Comparison of ENCODE assay signal across 20 cellular contexts in the genomic region with DNA sequence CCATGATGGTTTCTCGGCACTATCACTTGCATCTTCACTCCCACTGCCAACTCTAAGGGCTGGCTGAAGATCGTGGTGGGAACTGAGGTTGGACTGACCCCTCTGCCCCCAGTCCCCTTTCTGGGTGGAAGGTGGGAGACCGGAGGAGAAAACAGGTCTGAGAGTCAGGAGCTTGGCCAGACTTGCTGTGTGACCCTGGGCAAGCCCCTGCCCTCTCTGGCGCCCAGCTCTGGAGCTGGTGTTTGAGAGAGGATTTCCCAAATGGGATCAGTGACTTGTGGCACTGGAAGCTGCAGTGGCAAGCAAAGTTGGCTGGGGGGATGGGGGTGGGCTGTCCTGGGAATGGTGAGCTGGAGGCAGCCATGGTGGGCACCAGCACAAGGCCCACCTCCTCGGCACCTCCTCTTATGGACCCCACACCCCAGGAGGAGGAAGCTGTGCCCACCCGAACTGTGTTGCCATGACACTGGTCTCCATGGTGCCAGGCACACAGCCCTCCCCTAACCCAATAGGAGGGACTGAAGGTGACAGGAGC. TPM values are rescaled to one million over a fixed set of nuclear protein-coding genes. Genes with fewer than 3 reads are reported as not detected.
DNase-seq lines count a peak whose midpoint lies in the region; ATAC-seq, FAIRE-seq and TF ChIP-seq lines count a peak whose summit lies in the region.
"Had no signal": no experiment of that assay in that cellular context is flagged by ENCODE, and none has a peak within 500 bp of the region (broad histone marks: within the 10 kb centered on the region; RNA-seq: fewer than 3 reads in every experiment).

No MANE protein-coding gene starts in this region.

- ATAC-seq in natural killer cell = no peak
- no peak for ATAC-seq in natural killer cell treated with Interleukin-12 subunit alpha and Interleukin-12 subunit beta and Interleukin-15 and Interleukin-18, amount 100 ng/mL, for 72 hours
- ATAC-seq in K562 = no peak
- no peak for ATAC-seq in memory B cell (ENCODE audit: low read depth)
- ATAC-seq: A549, PC-3 had no signal

- no peaks in the 10 kb centered on the region for H3K9me3 ChIP-seq in K562 (replicated peaks; ENCODE audit: control insufficient read depth, insufficient read depth, low read depth, low read length)
- H3K9me3 ChIP-seq: A549; BLaER1 treated with 17β-estradiol and CSF1 and Interleukin-3, amounts not matched to agents 10 nM and 100 nM had no signal

- no peak overlapping the region for H2AFZ ChIP-seq in K562 (ENCODE audit: low read depth, low read length)

- no peak overlapping the region for H3K27ac ChIP-seq in K562 (ENCODE audit: extremely low read depth, low read depth, low read length)
- H3K27ac ChIP-seq in temporal lobe (ENCODE audit: low read depth, low read length) = peak overlapping the region; percentile 67
- H3K27ac ChIP-seq: A549; BLaER1 treated with 17β-estradiol and CSF1 and Interleukin-3, amounts not matched to agents 10 nM and 100 nM had no signal

- H3K36me3 ChIP-seq in K562 (ENCODE audit: control insufficient read depth, insufficient read depth, low read length) = peaks cover 24% of the 10 kb centered on the region; the same call in 2 of the 3 replicates

- in situ Hi-C loops in K562 (cut with MboI) = loop anchor here (5.0 kb wide), 1 partner anchor 93 kb away; no protein-coding TSS in a partner anchor

- peaks cover 43% of the 10 kb centered on the region for H4K20me1 ChIP-seq in K562 (replicated peaks; ENCODE audit: control insufficient read depth, insufficient read depth, low read length)

- no peaks in the 10 kb centered on the region for H3K36me3 Mint-ChIP-seq in natural killer cell
- H3K36me3 Mint-ChIP-seq in natural killer cell treated with Interleukin-12 subunit alpha and Interleukin-12 subunit beta and Interleukin-15 and Interleukin-18, amount 100 ng/mL, for 72 hours = no peaks in the 10 kb centered on the region
- H3K36me3 Mint-ChIP-seq in memory B cell = no peaks in the 10 kb centered on the region

- WGBS in K562 (ENCODE audit: insufficient coverage, low coverage, missing lambda C conversion rate) = 4% methylated on average over 6 of the region's 6 CpGs

- intact Hi-C loops in natural killer cell (cut with micrococcal nuclease) (loop anchor here (5.0 kb wide), 1 partner anchor 497 kb away; no protein-coding TSS in a partner anchor), K562 (cut with micrococcal nuclease) (loop anchor here (5.0 kb wide), 1 partner anchor 208 kb away; no protein-coding TSS in a partner anchor)

- no peak overlapping the region for H3K9ac ChIP-seq in K562 (ENCODE audit: insufficient read depth in 1 of 2, low read depth in 2 of 2, low read length in 2 of 2)
- H3K9ac ChIP-seq: BLaER1 treated with 17β-estradiol and CSF1 and Interleukin-3, amounts not matched to agents 10 nM and 100 nM had no signal

- H3K9me1 ChIP-seq in K562 (ENCODE audit: control insufficient read depth, insufficient read depth, low read length) = peaks cover 5% of the 10 kb centered on the region

- H3K27ac Mint-ChIP-seq in natural killer cell (peak overlapping the region; percentile 69 to 78), memory B cell (peak overlapping the region; percentile 14)
- H3K27ac Mint-ChIP-seq in natural killer cell treated with Interleukin-12 subunit alpha and Interleukin-12 subunit beta and Interleukin-15 and Interleukin-18, amount 100 ng/mL, for 72 hours = no peak overlapping the region

- H3K9me3 Mint-ChIP-seq in natural killer cell (no peaks in the 10 kb centered on the region), memory B cell (no peaks in the 10 kb centered on the region)
- no peaks in the 10 kb centered on the region for H3K9me3 Mint-ChIP-seq in natural killer cell treated with Interleukin-12 subunit alpha and Interleukin-12 subunit beta and Interleukin-15 and Interleukin-18, amount 100 ng/mL, for 72 hours
- H3K9me3 Mint-ChIP-seq: CD8-positive, alpha-beta memory T cell; H9 had no signal

- H3K4me1 ChIP-seq in K562 (replicated peaks in 1 of 2; ENCODE audit: control insufficient read depth in 2 of 2, insufficient read depth in 2 of 2, low read length in 2 of 2) = peaks cover 3 to 33% of the 10 kb centered on the region in 2 experiments; a peak in 4 of 5 replicates

- no peak for DNase-seq in natural killer cell
- DNase-seq in natural killer cell treated with Interleukin-12 subunit alpha and Interleukin-12 subunit beta and Interleukin-15 and Interleukin-18, amount 100 ng/mL, for 72 hours (ENCODE audit: low spot score) = no peak
- DNase-seq in K562 (ENCODE audit: extremely low read depth in 1 of 4, low spot score in 3 of 4) = no peak
- no peak for DNase-seq in memory B cell (ENCODE audit: low spot score in 2 of 2)
- no peak for DNase-seq in COLO668 (lab: John Stamatoyannopoulos, UW; ENCODE audit: unreplicated experiment)
- no peak for DNase-seq in activated T-cell treated with anti-CD3 and anti-CD28 coated beads for 4 hours
- DNase-seq in SW 1271 (lab: John Stamatoyannopoulos, UW) = no peak
- DNase-seq: CD8-positive, alpha-beta memory T cell; H9; NCI-H1048; NCI-H1436; NCI-H1930; NCI-H345; NCI-H524 treated with DMSO at 0.1 percent for 48 hours; PC-3; RPMI8226; SHP77 treated with DMSO at 0.1 percent for 48 hours had no signal

- H3K4me3 Mint-ChIP-seq in natural killer cell (no peak overlapping the region), memory B cell (no peak overlapping the region)
- no peak overlapping the region for H3K4me3 Mint-ChIP-seq in natural killer cell treated with Interleukin-12 subunit alpha and Interleukin-12 subunit beta and Interleukin-15 and Interleukin-18, amount 100 ng/mL, for 72 hours
- H3K4me3 Mint-ChIP-seq: CD8-positive, alpha-beta memory T cell; H9 had no signal

- TF ChIP-seq POLR2A in K562 (conservative IDR thresholded peaks at IDR 0.05) = no peak; the same call in 1 of the 2 replicates

- POLR2A ChIA-PET in K562 (lab: Yijun Ruan, JAX) = interaction anchor here (0.6 to 1.4 kb wide), 4 partner anchors 9 to 396 kb away, joined by 3 to 7 read pairs (median 4); no protein-coding TSS in a partner anchor

- no peak overlapping the region for H3K4me2 ChIP-seq in K562 (ENCODE audit: insufficient read depth, low read length)
- H3K4me2 ChIP-seq: A549; BLaER1 treated with 17β-estradiol and CSF1 and Interleukin-3, amounts not matched to agents 10 nM and 100 nM had no signal

- TF ChIP-seq EP300 in K562 (IDR thresholded peaks at IDR 0.05; ENCODE audit: low read length) = no peak

- no peaks in the 10 kb centered on the region for H3K79me2 ChIP-seq in K562 (ENCODE audit: control insufficient read depth, insufficient read depth, low read length)

- peaks cover 7 to 39% of the 10 kb centered on the region in 2 experiments; a peak in 4 of 5 replicates for H3K27me3 ChIP-seq in K562 (ENCODE audit: control insufficient read depth in 2 of 2, insufficient read depth in 2 of 2, low read length in 2 of 2)

- CTCF ChIA-PET in K562 (lab: Yijun Ruan, JAX; ENCODE audit: low intra/inter-chr PET ratio) = no interaction called here

- no peak for TF ChIP-seq CTCF in natural killer cell (IDR thresholded peaks at IDR 0.05)
- no peak for TF ChIP-seq CTCF in K562 (IDR thresholded peaks at IDR 0.05 in 2 of 3, conservative IDR thresholded peaks at IDR 0.05 in 1 of 3; ENCODE audit: insufficient read depth in 2 of 3, low read depth in 1 of 3, low read length in 3 of 3)

- no peak overlapping the region for H3K4me3 ChIP-seq in K562
- H3K4me3 ChIP-seq: A549; BLaER1 treated with 17β-estradiol and CSF1 and Interleukin-3, amounts not matched to agents 10 nM and 100 nM had no signal

- no TSS peak for BruUV-seq in K562 (replicated peaks; lab: Mats Ljungman, UMichigan)

- TF ChIP-seq RAD21 in K562 (CRISPR knock-in tag; conservative IDR thresholded peaks at IDR 0.05 in 1 of 2, IDR thresholded peaks at IDR 0.05 in 1 of 2) = no peak

- H3K27me3 Mint-ChIP-seq in natural killer cell (ENCODE audit: low read depth in 2 of 2) (peaks cover 0 to 5% of the 10 kb centered on the region in 2 donors), memory B cell (peaks cover 3% of the 10 kb centered on the region)
- peaks cover 0 to 8% of the 10 kb centered on the region in 2 donors for H3K27me3 Mint-ChIP-seq in natural killer cell treated with Interleukin-12 subunit alpha and Interleukin-12 subunit beta and Interleukin-15 and Interleukin-18, amount 100 ng/mL, for 72 hours

- FAIRE-seq in K562 (lab: Jason Lieb, UNC) = no peak
- FAIRE-seq: A549 had no signal

- H3K4me1 Mint-ChIP-seq in natural killer cell = peaks cover 13 to 42% of the 10 kb centered on the region in 2 donors
- peaks cover 12 to 24% of the 10 kb centered on the region in 2 donors for H3K4me1 Mint-ChIP-seq in natural killer cell treated with Interleukin-12 subunit alpha and Interleukin-12 subunit beta and Interleukin-15 and Interleukin-18, amount 100 ng/mL, for 72 hours (ENCODE audit: low read depth in 2 of 2)
- H3K4me1 Mint-ChIP-seq in memory B cell = peaks cover 18% of the 10 kb centered on the region

TF ChIP-seq in K562, 482 proteins besides CTCF, POLR2A, EP300 and RAD21:
- TF ChIP-seq POLR2G (IDR thresholded peaks at IDR 0.05; ENCODE audit: low read depth, low read length) (peak; percentile 50; the same call in 1 of the 2 replicates), SRSF1 (IDR thresholded peaks at IDR 0.05; ENCODE audit: low read depth, low read length) (no peak)

RNA-seq across cellular contexts. Expression of gene PDE2A, which starts 6.5 kb away (rescaled TPM):
- total RNA-seq in natural killer cell = 10 to 100 TPM in 1 of 3 donors, 1 to 10 TPM in 2; 8.7 to 11.9 (median 9.0) TPM
- 1 to 10 TPM; 2.5 to 7.7 TPM for total RNA-seq in natural killer cell treated with Interleukin-12 subunit alpha and Interleukin-12 subunit beta and Interleukin-15 and Interleukin-18, amount 100 ng/mL, for 72 hours
- total RNA-seq in K562 (2011; cell fraction: chromatin; rRNA removed; ENCODE audit: low replicate concordance) = 33.8 and 109 TPM in 2 replicates
- total RNA-seq in K562 (2011; cell fraction: nucleolus; rRNA removed) = 31.6 and 45.0 TPM in 2 replicates
- total RNA-seq in K562 (2011; cell fraction: nucleoplasm; rRNA removed) = 31.0 and 37.9 TPM in 2 replicates
- 0.45 and 1.6 TPM in 2 replicates for total RNA-seq in K562 (2014; rRNA removed)
- total RNA-seq in K562 (2014; rRNA removed; fragmentation: Illumina TruSeq; extraction: Trizol) = 0.47 and 1.4 TPM in 2 replicates
- 0.07 and 0.11 TPM in 2 replicates for total RNA-seq in K562 (2015; rRNA removed; fragmentation: Illumina TruSeq; extraction: Trizol)
- 1.1 and 3.4 TPM in 2 replicates for total RNA-seq in K562 (2021)
- 4.3 and 15.2 TPM in 2 replicates for polyA plus RNA-seq in K562 (2011; rRNA removed)
- polyA plus RNA-seq in K562 (2011; cell fraction: cytosol; rRNA removed) = 3.3 and 12.5 TPM in 2 replicates
- 25.6 and 137 TPM in 2 replicates for polyA plus RNA-seq in K562 (2011; cell fraction: nucleus; rRNA removed)
- 1.4 and 2.1 TPM in 2 replicates for polyA plus RNA-seq in K562 (2012)
- polyA plus RNA-seq in K562 (2014; fragmentation: Illumina TruSeq; extraction: Trizol) = 1.3 and 2.2 TPM in 2 replicates
- under 1 TPM in 1 of 2 experiments, not detected in 1; 0.21 TPM for polyA plus RNA-seq in K562 (2014; fragmentation: Nextera tagmentation; extraction: Ambion mirVana)
- polyA plus RNA-seq in K562 (2014; rRNA removed) = 1.0 and 1.6 TPM in 2 replicates
- polyA minus RNA-seq in K562 (2011; rRNA and poly(A)+ RNA removed) = 3.2 and 18.9 TPM in 2 replicates
- 1.7 and 6.5 TPM in 2 replicates for polyA minus RNA-seq in K562 (2011; cell fraction: cytosol; rRNA and poly(A)+ RNA removed)
- polyA minus RNA-seq in K562 (2011; cell fraction: nucleus; rRNA and poly(A)+ RNA removed) = 15.6 and 36.5 TPM in 2 replicates
- total RNA-seq in temporal lobe = 80.4 TPM

Comparison
In these comparisons a context has a peak if more than half of its experiments do, and no peak if none do; other contexts are left out.
1. H3K27ac Mint-ChIP-seq: peak in natural killer cell (2 of 2) and memory B cell (single experiment); none in natural killer cell treated with Interleukin-12 subunit alpha and Interleukin-12 subunit beta and Interleukin-15 and Interleukin-18, amount 100 ng/mL, for 72 hours (0 of 2).